In the genomic region with DNA sequence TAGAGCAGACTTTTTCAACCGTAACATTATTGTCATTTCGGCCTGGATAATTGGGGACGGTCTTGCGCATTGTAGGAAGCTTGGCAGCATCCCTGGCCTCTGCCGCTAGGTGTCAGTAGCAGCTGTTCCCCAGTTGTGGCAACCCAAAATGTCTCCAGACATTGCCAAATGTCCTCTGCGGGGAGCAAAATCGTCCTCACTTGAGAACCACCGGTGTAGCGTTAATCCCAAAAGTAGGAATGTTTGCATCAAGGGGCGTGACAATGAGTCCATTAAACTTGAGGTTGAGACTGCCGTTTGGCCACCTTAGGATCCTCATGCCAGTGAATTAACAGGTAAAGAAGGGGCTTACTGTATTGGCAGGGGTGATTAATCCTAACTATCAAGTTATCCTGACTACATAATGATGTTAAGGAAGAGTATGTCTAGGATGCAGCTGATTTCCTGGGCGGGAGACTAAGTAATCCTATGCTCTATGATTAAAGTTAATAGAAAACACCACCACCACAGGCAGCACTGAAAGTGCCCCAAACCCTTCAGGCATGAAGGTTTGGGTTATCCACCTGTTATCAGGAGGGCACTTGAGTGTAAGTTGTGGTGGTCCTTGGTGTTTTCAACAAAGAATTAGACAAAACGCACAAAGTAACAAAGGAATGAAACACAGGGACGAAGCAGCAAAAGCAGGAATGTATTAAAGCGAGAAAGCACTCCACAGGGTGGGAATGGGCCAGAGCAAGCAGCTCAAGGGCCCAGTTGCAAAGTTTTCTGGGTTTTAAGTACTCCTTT, we compare ENCODE assay signal across 9 cellular contexts. TPM values are rescaled to one million over a fixed set of nuclear protein-coding genes. Genes with fewer than 3 reads are reported as not detected.
DNase-seq lines count a peak whose midpoint lies in the region; FAIRE-seq and TF ChIP-seq lines count a peak whose summit lies in the region.
"Had no signal": no experiment of that assay in that cellular context is flagged by ENCODE, and none has a peak within 500 bp of the region (broad histone marks: within the 10 kb centered on the region; RNA-seq: fewer than 3 reads in every experiment).

No MANE protein-coding gene starts in this region.

- no peaks in the 10 kb centered on the region for H3K9me2 ChIP-seq in PC-9 (ENCODE audit: insufficient read depth)

- H3K27ac Mint-ChIP-seq in activated T-cell treated with anti-CD3 and anti-CD28 coated beads, Interleukin-2, amount 50 U/mL, for 24 hours: peak overlapping the region; percentile 2
- H3K27ac Mint-ChIP-seq in nephron: no peak overlapping the region

- H3K4me3 ChIP-seq in PC-9 (no peak overlapping the region), esophagus muscularis mucosa (peak overlapping the region in 2 of 4 donors; percentile 1 to 7)

- FAIRE-seq in HTR-8/SVneo (lab: Jason Lieb, UNC): peak; percentile 58
- FAIRE-seq: G401.6 had no signal

- no peaks in the 10 kb centered on the region for H3K4me1 ChIP-seq in PC-9 (replicated peaks; ENCODE audit: insufficient read depth)
- H3K4me1 ChIP-seq in esophagus muscularis mucosa: peaks cover 4 to 15% (median 15%) of the 10 kb centered on the region in 4 donors

- H3K27ac ChIP-seq in PC-9 (no peak overlapping the region), esophagus muscularis mucosa (replicated peaks in 1 of 4) (peak overlapping the region in 1 of 4 donors; percentile 25)

- WGBS in esophagus muscularis mucosa: 28% methylated on average over 11 of the region's 15 CpGs

- intact Hi-C loops in PC-9 (cut with micrococcal nuclease; ENCODE audit: unreplicated experiment) (loop anchor here (5.0 to 10.0 kb wide), 4 partner anchors 175 to 375 kb away; a partner anchor contains a TSS), esophagus muscularis mucosa (cut with DNase I) (loop anchor here (10.0 kb wide), 1 partner anchor 205 kb away; a partner anchor contains a TSS)

- H3K36me3 Mint-ChIP-seq in activated T-cell treated with anti-CD3 and anti-CD28 coated beads, Interleukin-2, amount 50 U/mL, for 24 hours (ENCODE audit: low read depth): no peaks in the 10 kb centered on the region
- peaks cover 4% of the 10 kb centered on the region for H3K36me3 Mint-ChIP-seq in nephron (ENCODE audit: low read depth)

- no peaks in the 10 kb centered on the region for H4K20me1 ChIP-seq in PC-9 (ENCODE audit: insufficient read depth)

- no peaks in the 10 kb centered on the region for H3F3A ChIP-seq in PC-9 (ENCODE audit: insufficient read depth, low read depth)

- H3K9me3 ChIP-seq in PC-9 (ENCODE audit: insufficient read depth, low read depth): no peaks in the 10 kb centered on the region
- H3K9me3 ChIP-seq in esophagus muscularis mucosa: no peaks in the 10 kb centered on the region

- no peak for TF ChIP-seq EP300 in esophagus muscularis mucosa (IDR thresholded peaks at IDR 0.05)

- H3K27me3 ChIP-seq in PC-9 (ENCODE audit: insufficient read depth, low read depth) (no peaks in the 10 kb centered on the region), esophagus muscularis mucosa (no peaks in the 10 kb centered on the region)

- H3K36me3 ChIP-seq in PC-9 (ENCODE audit: low read depth) (no peaks in the 10 kb centered on the region), esophagus muscularis mucosa (no peaks in the 10 kb centered on the region)

- TF ChIP-seq CTCF in PC-9 (conservative IDR thresholded peaks at IDR 0.05) (peak; percentile 87), esophagus muscularis mucosa (IDR thresholded peaks at IDR 0.05) (peak in 2 of 3 experiments; percentile 94), nephron (IDR thresholded peaks at IDR 0.05; ENCODE audit: unreplicated experiment in 3 of 3) (peak; percentile 93 to 95 (median 94))

- BruUV-seq in PC-9 (replicated peaks; lab: Mats Ljungman, UMichigan): no TSS peak

- POLR2A ChIA-PET in PC-9 (lab: Charles Lee; ENCODE audit: unreplicated experiment): interaction anchor here (0.7 kb wide), 1 partner anchor 21 kb away, joined by 3 read pairs; no protein-coding TSS in a partner anchor

- peak overlapping the region; percentile 67 for H3K4me2 ChIP-seq in PC-9

- peak overlapping the region; percentile 72 for H2AFZ ChIP-seq in PC-9

- H3K27me3 Mint-ChIP-seq in activated T-cell treated with anti-CD3 and anti-CD28 coated beads, Interleukin-2, amount 50 U/mL, for 24 hours: no peaks in the 10 kb centered on the region
- H3K27me3 Mint-ChIP-seq in nephron (ENCODE audit: low read depth): peaks cover 8% of the 10 kb centered on the region

- H3K79me2 ChIP-seq in PC-9 (ENCODE audit: low read depth): no peaks in the 10 kb centered on the region

- peaks cover 18% of the 10 kb centered on the region for H3K4me1 Mint-ChIP-seq in activated T-cell treated with anti-CD3 and anti-CD28 coated beads, Interleukin-2, amount 50 U/mL, for 24 hours (ENCODE audit: low read depth)
- peaks cover 4% of the 10 kb centered on the region for H3K4me1 Mint-ChIP-seq in nephron

- H3K9me3 Mint-ChIP-seq in activated T-cell treated with anti-CD3 and anti-CD28 coated beads, Interleukin-2, amount 50 U/mL, for 24 hours: no peaks in the 10 kb centered on the region
- H3K9me3 Mint-ChIP-seq in nephron: peaks cover 11% of the 10 kb centered on the region

- CTCF ChIA-PET in PC-9 (lab: Charles Lee): interaction anchor here (1.0 to 1.6 kb wide), 2 partner anchors 174 to 234 kb away, joined by 3 to 15 read pairs; a partner anchor contains a TSS

- peak; percentile 46 for DNase-seq in NCI-H2029 (lab: John Stamatoyannopoulos, UW)
- no peak for DNase-seq in NCI-H2029 treated with DMSO at 0.1 percent for 48 hours (lab: John Stamatoyannopoulos, UW)
- peak; percentile 50 for DNase-seq in HTR-8/SVneo (ENCODE audit: insufficient read length, low spot score)
- peak; percentile 43 to 62 for DNase-seq in PC-9
- peak; percentile 87 for DNase-seq in activated T-cell treated with anti-CD3 and anti-CD28 coated beads, Interleukin-2, amount 50 U/mL, for 24 hours
- no peak for DNase-seq in esophagus muscularis mucosa (ENCODE audit: extremely low spot score)
- peak; percentile 79 for DNase-seq in stimulated activated naive CD4-positive, alpha-beta T cell treated with Interleukin-2 at 50 U/mL for 16 hours (lab: John Stamatoyannopoulos, UW)

- TF ChIP-seq POLR2A in esophagus muscularis mucosa (IDR thresholded peaks at IDR 0.05; ENCODE audit: low read depth): no peak

- H3K4me3 Mint-ChIP-seq in activated T-cell treated with anti-CD3 and anti-CD28 coated beads, Interleukin-2, amount 50 U/mL, for 24 hours: peak overlapping the region; percentile 56
- peak overlapping the region; percentile 32 to 53 (median 52) for H3K4me3 Mint-ChIP-seq in nephron

RNA-seq across cellular contexts. Expression of a gene that starts 4.9 kb away (rescaled TPM):
- total RNA-seq in PC-9 (2021) (8.6 and 11.3 TPM in 2 replicates), esophagus muscularis mucosa (1 to 10 TPM; 3.7 to 8.6 (median 5.7) TPM)

RNA-seq across cellular contexts. Expression of a gene that starts 15.7 kb away (rescaled TPM):
- total RNA-seq in PC-9 (2021) (9.1 and 10.0 TPM in 2 replicates), esophagus muscularis mucosa (10 to 100 TPM; 12.8 to 22.0 (median 16.8) TPM)

Comparison
In these comparisons a context has a peak if more than half of its experiments do, and no peak if none do; other contexts are left out.
1. DNase-seq: peak in NCI-H2029 (single experiment), HTR-8/SVneo (single experiment), PC-9 (2 of 2), activated T-cell treated with anti-CD3 and anti-CD28 coated beads, Interleukin-2, amount 50 U/mL, for 24 hours (single experiment) and stimulated activated naive CD4-positive, alpha-beta T cell treated with Interleukin-2 at 50 U/mL for 16 hours (single experiment); none in NCI-H2029 treated with DMSO at 0.1 percent for 48 hours (single experiment) and esophagus muscularis mucosa (single experiment).
2. Peak in every context shown above with its lines, with median percentiles within 50 percentile points of each other: CTCF ChIP-seq.